8 cellular contexts compared by ENCODE assay signal in genomic region chr3:72847751-72848702, GRCh38. TPM values are rescaled to one million over a fixed set of nuclear protein-coding genes. Genes with fewer than 3 reads are reported as not detected.
A peak's percentile ranks its signal among the peaks of the same experiment; 100 is the strongest.
DNase-seq lines count a peak whose midpoint lies in the region; ATAC-seq and TF ChIP-seq lines count a peak whose summit lies in the region.

Gene SHQ1, minus strand, starts transcription at chr3:72848445. Its CDS starts 105 bp downstream, at chr3:72848340.

- DNase-seq in GM12865 (ENCODE audit: low read depth) (peak; percentile 96), NCI-H1105 (lab: John Stamatoyannopoulos, UW) (peak; percentile 84), SW 1271 (lab: John Stamatoyannopoulos, UW) (peak; percentile 59 to 81), Right ventricle myocardium superior (peak; percentile 98), ovary (peak; percentile 96 to 97 (median 96)), thyroid gland (peak; percentile 96 to 97)
- peak; percentile 91 for DNase-seq in activated naive CD8-positive, alpha-beta T cell treated with anti-CD3 and anti-CD28 coated beads, Interleukin-2, amount 10 ng/mL, durations not matched to agents 7 days and 5 days

- peaks cover 8% of the 10 kb centered on the region for H3K36me3 Mint-ChIP-seq in activated naive CD8-positive, alpha-beta T cell treated with anti-CD3 and anti-CD28 coated beads, Interleukin-2, amount 10 ng/mL, durations not matched to agents 7 days and 5 days

- H3K9me3 Mint-ChIP-seq in activated naive CD8-positive, alpha-beta T cell treated with anti-CD3 and anti-CD28 coated beads, Interleukin-2, amount 10 ng/mL, durations not matched to agents 7 days and 5 days, result no peaks in the 10 kb centered on the region

- H3K4me1 Mint-ChIP-seq in activated naive CD8-positive, alpha-beta T cell treated with anti-CD3 and anti-CD28 coated beads, Interleukin-2, amount 10 ng/mL, durations not matched to agents 7 days and 5 days, result peaks cover 30% of the 10 kb centered on the region

- H3K4me3 ChIP-seq in GM12865 (ENCODE audit: low read depth, low read length), result peak within 1 kb of the TSS; percentile 96
- peak within 1 kb of the TSS; percentile 82 for H3K4me3 ChIP-seq in ovary
- peak within 1 kb of the TSS; percentile 13 to 82 (median 79) for H3K4me3 ChIP-seq in thyroid gland (replicated peaks in 1 of 3)

- no peak for TF ChIP-seq CTCF in GM12865 (IDR thresholded peaks at IDR 0.05; ENCODE audit: insufficient read depth, low read depth, low read length, missing control alignments)
- TF ChIP-seq CTCF in ovary (IDR thresholded peaks at IDR 0.05), result no peak
- no peak for TF ChIP-seq CTCF in thyroid gland (IDR thresholded peaks at IDR 0.05)

- H3K4me1 ChIP-seq in ovary (ENCODE audit: insufficient read depth) (peaks cover 6% of the 10 kb centered on the region), thyroid gland (peaks cover 13 to 20% of the 10 kb centered on the region in 2 donors)

- peak within 1 kb of the TSS; percentile 92 for H3K4me3 Mint-ChIP-seq in activated naive CD8-positive, alpha-beta T cell treated with anti-CD3 and anti-CD28 coated beads, Interleukin-2, amount 10 ng/mL, durations not matched to agents 7 days and 5 days

- POLR2A ChIA-PET in activated naive CD8-positive, alpha-beta T cell treated with anti-CD3 and anti-CD28 coated beads, Interleukin-2, amount 10 ng/mL, durations not matched to agents 7 days and 5 days (lab: Charles Lee), result interaction anchor here (0.5 to 1.3 kb wide), 3 partner anchors 149 to 1124 kb away, joined by 3 to 6 read pairs (median 3); partner anchors contain the start of gene PPP4R2

- no peaks in the 10 kb centered on the region for H3K9me3 ChIP-seq in ovary
- H3K9me3 ChIP-seq in thyroid gland, result no peaks in the 10 kb centered on the region

- no peaks in the 10 kb centered on the region for H3K27me3 Mint-ChIP-seq in activated naive CD8-positive, alpha-beta T cell treated with anti-CD3 and anti-CD28 coated beads, Interleukin-2, amount 10 ng/mL, durations not matched to agents 7 days and 5 days

- H3K27ac Mint-ChIP-seq in activated naive CD8-positive, alpha-beta T cell treated with anti-CD3 and anti-CD28 coated beads, Interleukin-2, amount 10 ng/mL, durations not matched to agents 7 days and 5 days, result peak within 1 kb of the TSS; percentile 74

- peak within 1 kb of the TSS in 1 of 2 donors; percentile 40 for H3K27ac ChIP-seq in ovary
- H3K27ac ChIP-seq in thyroid gland, result peak within 1 kb of the TSS in 2 of 3 donors; percentile 52 to 74

- TF ChIP-seq POLR2A in ovary (IDR thresholded peaks at IDR 0.05) (peak; percentile 39), thyroid gland (IDR thresholded peaks at IDR 0.05) (peak in 1 of 2 donors; percentile 73)

- TF ChIP-seq EP300 in ovary (IDR thresholded peaks at IDR 0.05), result no peak

- intact Hi-C loops in Right ventricle myocardium superior (cut with DNase I) (no loop called here), ovary (cut with DNase I) (loop anchor here in 2 of 4 donors (10.0 kb wide), 3 partner anchors 207 to 237 kb away; no protein-coding TSS in a partner anchor), thyroid gland (cut with DNase I) (no loop called here)

- 0 to 1% (median 1%) methylated on average over 86 of the region's 86 CpGs for WGBS in ovary, 3 donors
- 0 to 1% methylated on average over 60 to 67 of the region's 86 CpGs for WGBS in thyroid gland, 2 donors

- H3K27me3 ChIP-seq in ovary (no peaks in the 10 kb centered on the region), thyroid gland (no peaks in the 10 kb centered on the region)

- H3K36me3 ChIP-seq in ovary, result no peaks in the 10 kb centered on the region
- no peaks in the 10 kb centered on the region for H3K36me3 ChIP-seq in thyroid gland

- peak; percentile 95 for ATAC-seq in HG02642 (IDR thresholded peaks at IDR 0.05; ENCODE audit: poor library complexity, unreplicated experiment)
- peak; percentile 93 for ATAC-seq in activated naive CD8-positive, alpha-beta T cell treated with anti-CD3 and anti-CD28 coated beads, Interleukin-2, amount 10 ng/mL, durations not matched to agents 7 days and 5 days (ENCODE audit: low read depth)
- peak; percentile 99 for ATAC-seq in Right ventricle myocardium superior (ENCODE audit: poor library complexity)

RNA-seq across cellular contexts. Expression of gene SHQ1, which starts in this region (rescaled TPM):
- 10 to 100 TPM; 22.2 to 22.8 TPM for total RNA-seq in activated naive CD8-positive, alpha-beta T cell treated with anti-CD3 and anti-CD28 coated beads, Interleukin-2, amount 10 ng/mL, durations not matched to agents 7 days and 5 days
- total RNA-seq in Right ventricle myocardium superior (15.1 TPM), ovary (10 to 100 TPM in 6 of 7 donors, 1 to 10 TPM in 1; 9.7 to 30.0 (median 18.2) TPM), thyroid gland (10 to 100 TPM; 17.7 to 33.7 (median 26.3) TPM)
- polyA plus RNA-seq in ovary, result 10 to 100 TPM in 1 of 2 donors, 1 to 10 TPM in 1; 6.6 to 14.6 TPM
